In the genomic region with DNA sequence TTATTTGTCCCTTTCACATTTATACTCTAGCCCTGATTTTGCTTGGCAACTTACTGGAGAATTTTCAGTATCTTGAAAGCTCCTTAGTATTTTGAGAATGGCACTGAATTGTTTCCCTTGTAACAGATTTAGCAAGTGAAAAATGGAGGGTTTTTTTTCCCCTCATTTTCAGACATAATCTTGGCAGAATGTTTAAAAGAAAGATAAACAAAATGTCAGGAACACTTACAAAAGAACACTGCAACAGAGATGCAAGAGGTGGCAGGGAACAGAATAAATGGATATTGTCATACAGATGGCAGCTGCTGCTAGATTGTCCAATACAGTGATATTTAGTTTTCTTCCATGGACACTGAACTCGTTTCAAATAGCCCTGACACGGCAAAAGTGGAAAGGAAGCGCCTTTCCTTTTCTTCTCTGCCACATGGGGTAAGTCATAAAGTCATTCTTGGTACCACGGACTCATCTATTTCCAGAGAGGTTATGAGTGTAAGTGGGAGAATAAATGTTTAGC, we compare ENCODE assay signal across 16 cellular contexts.
DNase-seq lines count a peak whose midpoint lies in the region; ATAC-seq, FAIRE-seq and TF ChIP-seq lines count a peak whose summit lies in the region.
"Had no signal": no experiment of that assay in that cellular context is flagged by ENCODE, and none has a peak within 500 bp of the region (broad histone marks: within the 10 kb centered on the region; RNA-seq: fewer than 3 reads in every experiment).

No MANE protein-coding gene starts in this region.

- H3K27me3 ChIP-seq in esophagus muscularis mucosa, result no peaks in the 10 kb centered on the region
- H3K27me3 ChIP-seq: BLaER1 treated with 17β-estradiol and CSF1 and Interleukin-3, amounts not matched to agents 10 nM and 100 nM had no signal

- TF ChIP-seq EP300 in A549 (IDR thresholded peaks at IDR 0.05), result no peak
- no peak for TF ChIP-seq EP300 in esophagus muscularis mucosa (IDR thresholded peaks at IDR 0.05)

- POLR2A ChIA-PET in A549 (lab: Yijun Ruan, JAX), result no interaction called here

- no peak for TF ChIP-seq RAD21 in A549 (conservative IDR thresholded peaks at IDR 0.05 in 1 of 2, IDR thresholded peaks at IDR 0.05 in 1 of 2)

- H3K4me3 Mint-ChIP-seq in osteocyte (ENCODE audit: unreplicated experiment), result no peak overlapping the region
- H3K4me3 Mint-ChIP-seq: CD8-positive, alpha-beta T cell had no signal

- CTCF ChIA-PET in A549 (lab: Yijun Ruan, JAX), result no interaction called here

- FAIRE-seq in A549 (lab: Jason Lieb, UNC), result no peak
- FAIRE-seq: GM12892 had no signal

- peak overlapping the region; percentile 4 for H3K27ac Mint-ChIP-seq in osteocyte (ENCODE audit: unreplicated experiment)
- H3K27ac Mint-ChIP-seq: CD8-positive, alpha-beta T cell had no signal

- ATAC-seq in A549 (no peak), GM19035 (IDR thresholded peaks at IDR 0.05; ENCODE audit: unreplicated experiment) (no peak), HG03095 (IDR thresholded peaks at IDR 0.05; ENCODE audit: unreplicated experiment) (no peak), HG03097 (IDR thresholded peaks at IDR 0.05; ENCODE audit: low FRiP score, unreplicated experiment) (no peak), esophagus mucosa (no peak)
- ATAC-seq: CD8-positive, alpha-beta T cell had no signal

- no peaks in the 10 kb centered on the region for H3K36me3 Mint-ChIP-seq in osteocyte (ENCODE audit: unreplicated experiment)
- H3K36me3 Mint-ChIP-seq: CD8-positive, alpha-beta T cell had no signal

- H3K9me3 Mint-ChIP-seq in osteocyte (ENCODE audit: unreplicated experiment), result peaks cover 5% of the 10 kb centered on the region
- H3K9me3 Mint-ChIP-seq: CD8-positive, alpha-beta T cell had no signal

- H3K4me2 ChIP-seq in A549, result no peak overlapping the region
- H3K4me2 ChIP-seq: BLaER1 treated with 17β-estradiol and CSF1 and Interleukin-3, amounts not matched to agents 10 nM and 100 nM had no signal

- no peak for DNase-seq in A549 (ENCODE audit: low read depth in 1 of 2, low spot score in 1 of 2)
- peak; percentile 84 for DNase-seq in NCI-H69 (lab: John Stamatoyannopoulos, UW)
- no peak for DNase-seq in esophagus muscularis mucosa (ENCODE audit: extremely low spot score)
- no peak for DNase-seq in osteocyte (ENCODE audit: extremely low spot score, unreplicated experiment)
- DNase-seq: CD8-positive, alpha-beta T cell; DMS79; H7; NCI-H1092 treated with DMSO at 0.1 percent for 48 hours; NCI-H2081 treated with DMSO at 0.1 percent for 48 hours; PC-9 had no signal

- H3K9me3 ChIP-seq in A549 (no peaks in the 10 kb centered on the region), esophagus muscularis mucosa (no peaks in the 10 kb centered on the region)

- H3K27me3 Mint-ChIP-seq in osteocyte (ENCODE audit: unreplicated experiment), result no peaks in the 10 kb centered on the region

- intact Hi-C loops in esophagus muscularis mucosa (cut with DNase I), result no loop called here

- WGBS in A549 (ENCODE audit: missing lambda C conversion rate), result 53% methylated on average over 4 of the region's 4 CpGs
- WGBS in esophagus muscularis mucosa, result 36% methylated on average over 4 of the region's 4 CpGs

- H3K27ac ChIP-seq in A549 (no peak overlapping the region; a peak in 1 of 6 replicates), esophagus muscularis mucosa (replicated peaks in 1 of 4) (peak overlapping the region; percentile 1 to 27 (median 4))
- H3K27ac ChIP-seq: BLaER1 treated with 17β-estradiol and CSF1 and Interleukin-3, amounts not matched to agents 10 nM and 100 nM; PC-9 had no signal

- H3K4me1 ChIP-seq in A549 (peaks cover 8% of the 10 kb centered on the region; the same call in 1 of the 3 replicates), esophagus muscularis mucosa (peaks cover 0 to 24% (median 21%) of the 10 kb centered on the region in 4 donors)

- TF ChIP-seq CTCF in A549 (IDR thresholded peaks at IDR 0.05) (no peak), esophagus muscularis mucosa (IDR thresholded peaks at IDR 0.05) (no peak), osteocyte (IDR thresholded peaks at IDR 0.05) (no peak)

- H3K4me3 ChIP-seq in A549 (no peak overlapping the region), esophagus muscularis mucosa (no peak overlapping the region)
- H3K4me3 ChIP-seq: BLaER1 treated with 17β-estradiol and CSF1 and Interleukin-3, amounts not matched to agents 10 nM and 100 nM; PC-9 had no signal

- TF ChIP-seq POLR2A in A549 (IDR thresholded peaks at IDR 0.05; ENCODE audit: low read length) (no peak), esophagus muscularis mucosa (IDR thresholded peaks at IDR 0.05; ENCODE audit: low read depth) (no peak)

- H3K4me1 Mint-ChIP-seq in osteocyte (ENCODE audit: unreplicated experiment), result peaks cover 21% of the 10 kb centered on the region

- H3K36me3 ChIP-seq in esophagus muscularis mucosa, result no peaks in the 10 kb centered on the region
- H3K36me3 ChIP-seq: BLaER1 treated with 17β-estradiol and CSF1 and Interleukin-3, amounts not matched to agents 10 nM and 100 nM had no signal

TF ChIP-seq in A549, 52 proteins besides CTCF, POLR2A, EP300 and RAD21:
- TF ChIP-seq, protein P1, sequence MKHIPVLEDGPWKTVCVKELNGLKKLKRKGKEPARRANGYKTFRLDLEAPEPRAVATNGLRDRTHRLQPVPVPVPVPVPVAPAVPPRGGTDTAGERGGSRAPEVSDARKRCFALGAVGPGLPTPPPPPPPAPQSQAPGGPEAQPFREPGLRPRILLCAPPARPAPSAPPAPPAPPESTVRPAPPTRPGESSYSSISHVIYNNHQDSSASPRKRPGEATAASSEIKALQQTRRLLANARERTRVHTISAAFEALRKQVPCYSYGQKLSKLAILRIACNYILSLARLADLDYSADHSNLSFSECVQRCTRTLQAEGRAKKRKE (CRISPR knock-in tag; IDR thresholded peaks at IDR 0.05; ENCODE audit: low read depth), result no peak
- TF ChIP-seq HOXA7 (CRISPR knock-in tag; IDR thresholded peaks at IDR 0.05) (no peak), MAFK (IDR thresholded peaks at IDR 0.05; ENCODE audit: partially characterized antibody) (peak; percentile 5)

Comparison
In these comparisons a context has a peak if more than half of its experiments do, and no peak if none do; other contexts are left out.
1. H3K27ac ChIP-seq: peak in esophagus muscularis mucosa (4 of 4); none in A549 (0 of 2).